Comparison of ENCODE assay signal across 1 cellular context in the genomic region with DNA sequence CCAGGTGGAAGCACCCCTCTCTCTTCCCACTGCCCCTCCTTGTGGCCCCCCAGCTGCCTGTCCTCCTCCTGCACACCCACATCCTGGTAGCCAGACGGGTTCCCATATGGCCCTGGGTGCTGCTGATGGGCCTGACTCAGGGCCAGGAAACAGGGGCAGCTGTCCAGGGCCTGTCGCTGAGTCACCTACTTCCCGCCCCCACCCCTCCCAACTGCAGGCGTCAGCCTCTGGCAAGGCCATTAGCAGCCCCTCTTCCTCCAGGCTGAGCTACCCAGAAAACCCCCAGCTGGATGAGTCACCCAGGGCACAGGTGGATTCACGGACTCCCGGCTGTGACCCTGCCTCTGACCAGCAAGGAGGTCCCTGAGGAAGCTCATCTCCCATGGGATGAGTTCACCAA.
TF ChIP-seq lines count a peak whose summit lies in the region.

No MANE protein-coding gene starts in this region.

TF ChIP-seq in GM23338, 12 proteins besides CTCF, POLR2A, EP300 and RAD21 (continued from another document):
- TF ChIP-seq, protein P1, sequence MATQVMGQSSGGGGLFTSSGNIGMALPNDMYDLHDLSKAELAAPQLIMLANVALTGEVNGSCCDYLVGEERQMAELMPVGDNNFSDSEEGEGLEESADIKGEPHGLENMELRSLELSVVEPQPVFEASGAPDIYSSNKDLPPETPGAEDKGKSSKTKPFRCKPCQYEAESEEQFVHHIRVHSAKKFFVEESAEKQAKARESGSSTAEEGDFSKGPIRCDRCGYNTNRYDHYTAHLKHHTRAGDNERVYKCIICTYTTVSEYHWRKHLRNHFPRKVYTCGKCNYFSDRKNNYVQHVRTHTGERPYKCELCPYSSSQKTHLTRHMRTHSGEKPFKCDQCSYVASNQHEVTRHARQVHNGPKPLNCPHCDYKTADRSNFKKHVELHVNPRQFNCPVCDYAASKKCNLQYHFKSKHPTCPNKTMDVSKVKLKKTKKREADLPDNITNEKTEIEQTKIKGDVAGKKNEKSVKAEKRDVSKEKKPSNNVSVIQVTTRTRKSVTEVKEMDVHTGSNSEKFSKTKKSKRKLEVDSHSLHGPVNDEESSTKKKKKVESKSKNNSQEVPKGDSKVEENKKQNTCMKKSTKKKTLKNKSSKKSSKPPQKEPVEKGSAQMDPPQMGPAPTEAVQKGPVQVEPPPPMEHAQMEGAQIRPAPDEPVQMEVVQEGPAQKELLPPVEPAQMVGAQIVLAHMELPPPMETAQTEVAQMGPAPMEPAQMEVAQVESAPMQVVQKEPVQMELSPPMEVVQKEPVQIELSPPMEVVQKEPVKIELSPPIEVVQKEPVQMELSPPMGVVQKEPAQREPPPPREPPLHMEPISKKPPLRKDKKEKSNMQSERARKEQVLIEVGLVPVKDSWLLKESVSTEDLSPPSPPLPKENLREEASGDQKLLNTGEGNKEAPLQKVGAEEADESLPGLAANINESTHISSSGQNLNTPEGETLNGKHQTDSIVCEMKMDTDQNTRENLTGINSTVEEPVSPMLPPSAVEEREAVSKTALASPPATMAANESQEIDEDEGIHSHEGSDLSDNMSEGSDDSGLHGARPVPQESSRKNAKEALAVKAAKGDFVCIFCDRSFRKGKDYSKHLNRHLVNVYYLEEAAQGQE (IDR thresholded peaks at IDR 0.05; ENCODE audit: unreplicated experiment): no peak
- TF ChIP-seq STAT1 (IDR thresholded peaks at IDR 0.05; ENCODE audit: unreplicated experiment) (no peak), JUNB (IDR thresholded peaks at IDR 0.05; ENCODE audit: unreplicated experiment) (no peak), POLR2AphosphoS5 (IDR thresholded peaks at IDR 0.05; ENCODE audit: low read depth) (no peak), NANOG (IDR thresholded peaks at IDR 0.05; ENCODE audit: borderline replicate concordance) (no peak), ETS1 (IDR thresholded peaks at IDR 0.05) (no peak), ZNF331 (CRISPR knock-in tag; IDR thresholded peaks at IDR 0.05; ENCODE audit: low read depth) (no peak)
TF ChIP-seq in GM23338: peak in this region for 0.
